Comparison of ENCODE assay signal across 1 cellular context in genomic region chrX:55014897-55015299, GRCh38.
A peak's percentile ranks its signal among the peaks of the same experiment; 100 is the strongest.
TF ChIP-seq lines count a peak whose summit lies in the region.

No MANE protein-coding gene starts in this region.

TF ChIP-seq in K562, 482 proteins besides CTCF, POLR2A, EP300 and RAD21 (continued from another document):
- peak in 1 of 3 experiments; percentile 82; a peak in 2 of 6 replicates for TF ChIP-seq ZBTB11 (CRISPR knock-in tag; IDR thresholded peaks at IDR 0.05)
- TF ChIP-seq ZNF408 (CRISPR knock-in tag; IDR thresholded peaks at IDR 0.05; ENCODE audit: low read depth), result no peak
- TF ChIP-seq ADNP (tag; IDR thresholded peaks at IDR 0.05), result no peak
- peak; percentile 94 for TF ChIP-seq DPF2 (IDR thresholded peaks at IDR 0.05)
- peak; percentile 77 for TF ChIP-seq ZNF274 (IDR thresholded peaks at IDR 0.05; ENCODE audit: borderline replicate concordance, low read depth, low read length)
- TF ChIP-seq U2AF1 (optimal IDR thresholded peaks at IDR 0.05; ENCODE audit: low read depth, low read length), result no peak
- peak; percentile 87; the same call in 1 of the 2 replicates for TF ChIP-seq GATAD2A (IDR thresholded peaks at IDR 0.05)
- TF ChIP-seq, protein P1, sequence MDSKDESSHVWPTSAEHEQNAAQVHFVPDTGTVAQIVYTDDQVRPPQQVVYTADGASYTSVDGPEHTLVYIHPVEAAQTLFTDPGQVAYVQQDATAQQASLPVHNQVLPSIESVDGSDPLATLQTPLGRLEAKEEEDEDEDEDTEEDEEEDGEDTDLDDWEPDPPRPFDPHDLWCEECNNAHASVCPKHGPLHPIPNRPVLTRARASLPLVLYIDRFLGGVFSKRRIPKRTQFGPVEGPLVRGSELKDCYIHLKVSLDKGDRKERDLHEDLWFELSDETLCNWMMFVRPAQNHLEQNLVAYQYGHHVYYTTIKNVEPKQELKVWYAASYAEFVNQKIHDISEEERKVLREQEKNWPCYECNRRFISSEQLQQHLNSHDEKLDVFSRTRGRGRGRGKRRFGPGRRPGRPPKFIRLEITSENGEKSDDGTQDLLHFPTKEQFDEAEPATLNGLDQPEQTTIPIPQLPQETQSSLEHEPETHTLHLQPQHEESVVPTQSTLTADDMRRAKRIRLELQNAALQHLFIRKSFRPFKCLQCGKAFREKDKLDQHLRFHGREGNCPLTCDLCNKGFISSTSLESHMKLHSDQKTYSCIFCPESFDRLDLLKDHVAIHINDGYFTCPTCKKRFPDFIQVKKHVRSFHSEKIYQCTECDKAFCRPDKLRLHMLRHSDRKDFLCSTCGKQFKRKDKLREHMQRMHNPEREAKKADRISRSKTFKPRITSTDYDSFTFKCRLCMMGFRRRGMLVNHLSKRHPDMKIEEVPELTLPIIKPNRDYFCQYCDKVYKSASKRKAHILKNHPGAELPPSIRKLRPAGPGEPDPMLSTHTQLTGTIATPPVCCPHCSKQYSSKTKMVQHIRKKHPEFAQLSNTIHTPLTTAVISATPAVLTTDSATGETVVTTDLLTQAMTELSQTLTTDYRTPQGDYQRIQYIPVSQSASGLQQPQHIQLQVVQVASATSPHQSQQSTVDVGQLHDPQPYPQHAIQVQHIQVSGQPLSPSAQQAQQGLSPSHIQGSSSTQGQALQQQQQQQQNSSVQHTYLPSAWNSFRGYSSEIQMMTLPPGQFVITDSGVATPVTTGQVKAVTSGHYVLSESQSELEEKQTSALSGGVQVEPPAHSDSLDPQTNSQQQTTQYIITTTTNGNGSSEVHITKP (IDR thresholded peaks at IDR 0.05; ENCODE audit: partially characterized antibody), result peak; percentile 73
- TF ChIP-seq, protein P2, sequence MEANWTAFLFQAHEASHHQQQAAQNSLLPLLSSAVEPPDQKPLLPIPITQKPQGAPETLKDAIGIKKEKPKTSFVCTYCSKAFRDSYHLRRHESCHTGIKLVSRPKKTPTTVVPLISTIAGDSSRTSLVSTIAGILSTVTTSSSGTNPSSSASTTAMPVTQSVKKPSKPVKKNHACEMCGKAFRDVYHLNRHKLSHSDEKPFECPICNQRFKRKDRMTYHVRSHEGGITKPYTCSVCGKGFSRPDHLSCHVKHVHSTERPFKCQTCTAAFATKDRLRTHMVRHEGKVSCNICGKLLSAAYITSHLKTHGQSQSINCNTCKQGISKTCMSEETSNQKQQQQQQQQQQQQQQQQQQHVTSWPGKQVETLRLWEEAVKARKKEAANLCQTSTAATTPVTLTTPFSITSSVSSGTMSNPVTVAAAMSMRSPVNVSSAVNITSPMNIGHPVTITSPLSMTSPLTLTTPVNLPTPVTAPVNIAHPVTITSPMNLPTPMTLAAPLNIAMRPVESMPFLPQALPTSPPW (CRISPR knock-in tag; IDR thresholded peaks at IDR 0.05), result peak; percentile 79
- peak; percentile 95 for TF ChIP-seq NFIC (IDR thresholded peaks at IDR 0.05)
- TF ChIP-seq FOSL1 (tag; conservative IDR thresholded peaks at IDR 0.05), result peak; percentile 63
- TF ChIP-seq CEBPB (tag; IDR thresholded peaks at IDR 0.05), result no peak
- no peak for TF ChIP-seq SRSF9 (IDR thresholded peaks at IDR 0.05; ENCODE audit: borderline replicate concordance, low read depth, low read length)
- no peak for TF ChIP-seq TCF7L2 (IDR thresholded peaks at IDR 0.05; ENCODE audit: low read depth, low read length)
- TF ChIP-seq MCM7 (IDR thresholded peaks at IDR 0.05), result no peak
- TF ChIP-seq KAT7 (CRISPR knock-in tag; IDR thresholded peaks at IDR 0.05; ENCODE audit: borderline replicate concordance), result no peak
- peak; percentile 99 for TF ChIP-seq KLF16 (IDR thresholded peaks at IDR 0.05)
- TF ChIP-seq, protein P3, sequence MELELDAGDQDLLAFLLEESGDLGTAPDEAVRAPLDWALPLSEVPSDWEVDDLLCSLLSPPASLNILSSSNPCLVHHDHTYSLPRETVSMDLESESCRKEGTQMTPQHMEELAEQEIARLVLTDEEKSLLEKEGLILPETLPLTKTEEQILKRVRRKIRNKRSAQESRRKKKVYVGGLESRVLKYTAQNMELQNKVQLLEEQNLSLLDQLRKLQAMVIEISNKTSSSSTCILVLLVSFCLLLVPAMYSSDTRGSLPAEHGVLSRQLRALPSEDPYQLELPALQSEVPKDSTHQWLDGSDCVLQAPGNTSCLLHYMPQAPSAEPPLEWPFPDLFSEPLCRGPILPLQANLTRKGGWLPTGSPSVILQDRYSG (tag; conservative IDR thresholded peaks at IDR 0.05; ENCODE audit: low read depth), result 0 out of 2 replicates have a peak, but pooled peaks have one; percentile 48
- 0 out of 2 replicates have a peak, but pooled peaks have one; percentile 36 for TF ChIP-seq MEF2A (IDR thresholded peaks at IDR 0.05; ENCODE audit: control insufficient read depth, low read depth, low read length)
- no peak for TF ChIP-seq NFATC3 (IDR thresholded peaks at IDR 0.05)
- no peak for TF ChIP-seq MED1 (CRISPR knock-in tag; IDR thresholded peaks at IDR 0.05; ENCODE audit: borderline replicate concordance)
- TF ChIP-seq E2F3 (CRISPR knock-in tag; IDR thresholded peaks at IDR 0.05), result no peak
- TF ChIP-seq RBM15 (IDR thresholded peaks at IDR 0.05; ENCODE audit: insufficient read depth, low read length), result no peak
- no peak for TF ChIP-seq ZNF143 (CRISPR knock-in tag; IDR thresholded peaks at IDR 0.05)
- no peak for TF ChIP-seq HOXB6 (CRISPR knock-in tag; IDR thresholded peaks at IDR 0.05; ENCODE audit: borderline replicate concordance)
- peak; percentile 65 for TF ChIP-seq HES1 (IDR thresholded peaks at IDR 0.05; ENCODE audit: low read depth)
- TF ChIP-seq, protein P4, sequence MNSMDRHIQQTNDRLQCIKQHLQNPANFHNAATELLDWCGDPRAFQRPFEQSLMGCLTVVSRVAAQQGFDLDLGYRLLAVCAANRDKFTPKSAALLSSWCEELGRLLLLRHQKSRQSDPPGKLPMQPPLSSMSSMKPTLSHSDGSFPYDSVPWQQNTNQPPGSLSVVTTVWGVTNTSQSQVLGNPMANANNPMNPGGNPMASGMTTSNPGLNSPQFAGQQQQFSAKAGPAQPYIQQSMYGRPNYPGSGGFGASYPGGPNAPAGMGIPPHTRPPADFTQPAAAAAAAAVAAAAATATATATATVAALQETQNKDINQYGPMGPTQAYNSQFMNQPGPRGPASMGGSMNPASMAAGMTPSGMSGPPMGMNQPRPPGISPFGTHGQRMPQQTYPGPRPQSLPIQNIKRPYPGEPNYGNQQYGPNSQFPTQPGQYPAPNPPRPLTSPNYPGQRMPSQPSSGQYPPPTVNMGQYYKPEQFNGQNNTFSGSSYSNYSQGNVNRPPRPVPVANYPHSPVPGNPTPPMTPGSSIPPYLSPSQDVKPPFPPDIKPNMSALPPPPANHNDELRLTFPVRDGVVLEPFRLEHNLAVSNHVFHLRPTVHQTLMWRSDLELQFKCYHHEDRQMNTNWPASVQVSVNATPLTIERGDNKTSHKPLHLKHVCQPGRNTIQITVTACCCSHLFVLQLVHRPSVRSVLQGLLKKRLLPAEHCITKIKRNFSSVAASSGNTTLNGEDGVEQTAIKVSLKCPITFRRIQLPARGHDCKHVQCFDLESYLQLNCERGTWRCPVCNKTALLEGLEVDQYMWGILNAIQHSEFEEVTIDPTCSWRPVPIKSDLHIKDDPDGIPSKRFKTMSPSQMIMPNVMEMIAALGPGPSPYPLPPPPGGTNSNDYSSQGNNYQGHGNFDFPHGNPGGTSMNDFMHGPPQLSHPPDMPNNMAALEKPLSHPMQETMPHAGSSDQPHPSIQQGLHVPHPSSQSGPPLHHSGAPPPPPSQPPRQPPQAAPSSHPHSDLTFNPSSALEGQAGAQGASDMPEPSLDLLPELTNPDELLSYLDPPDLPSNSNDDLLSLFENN (IDR thresholded peaks at IDR 0.05; ENCODE audit: low read depth in 2 of 2, low read length in 2 of 2), result peak in 1 of 2 experiments; percentile 92; a peak in 2 of 4 replicates
- peak; percentile 97 for TF ChIP-seq TCF3 (CRISPR knock-in tag; IDR thresholded peaks at IDR 0.05)
- no peak for TF ChIP-seq YBX1 (IDR thresholded peaks at IDR 0.05)
- TF ChIP-seq BACH1 (tag; IDR thresholded peaks at IDR 0.05), result no peak
- TF ChIP-seq NR2F6 (CRISPR knock-in tag; IDR thresholded peaks at IDR 0.05), result no peak
- TF ChIP-seq NRF1 (conservative IDR thresholded peaks at IDR 0.05 in 1 of 2, IDR thresholded peaks at IDR 0.05 in 1 of 2), result no peak
- no peak for TF ChIP-seq PHF21A (IDR thresholded peaks at IDR 0.05; ENCODE audit: borderline replicate concordance, low read depth)
- TF ChIP-seq HDAC1 (IDR thresholded peaks at IDR 0.05), result peak in 1 of 2 experiments; percentile 70; a peak in 2 of 4 replicates
- TF ChIP-seq PRMT5 (CRISPR knock-in tag; IDR thresholded peaks at IDR 0.05), result no peak
- no peak for TF ChIP-seq PRPF4 (IDR thresholded peaks at IDR 0.05; ENCODE audit: insufficient read depth, low read depth, low read length, poor library complexity, severe bottlenecking)
- TF ChIP-seq ZNF695 (CRISPR knock-in tag; IDR thresholded peaks at IDR 0.05), result no peak
- peak; percentile 48 for TF ChIP-seq TAF1 (IDR thresholded peaks at IDR 0.05; ENCODE audit: control insufficient read depth, extremely low read depth, insufficient read depth, low read length, severe bottlenecking)
- no peak for TF ChIP-seq ZNF134 (CRISPR knock-in tag; conservative IDR thresholded peaks at IDR 0.05)
- no peak for TF ChIP-seq KLF10 (CRISPR knock-in tag; IDR thresholded peaks at IDR 0.05)
- peak; percentile 98 for TF ChIP-seq POLR2AphosphoS5 (IDR thresholded peaks at IDR 0.05; ENCODE audit: control insufficient read depth, insufficient read depth, low read depth, low read length)
- no peak for TF ChIP-seq BRD4 (IDR thresholded peaks at IDR 0.05)
- no peak for TF ChIP-seq CEBPZ (IDR thresholded peaks at IDR 0.05; ENCODE audit: borderline replicate concordance, low read depth, low read length)
- no peak for TF ChIP-seq SIRT6 (IDR thresholded peaks at IDR 0.05; ENCODE audit: low read depth, low read length)
- no peak for TF ChIP-seq MAFK (IDR thresholded peaks at IDR 0.05; ENCODE audit: low read length)
- TF ChIP-seq ERF (CRISPR knock-in tag; IDR thresholded peaks at IDR 0.05), result no peak
- TF ChIP-seq ESRRA (IDR thresholded peaks at IDR 0.05; ENCODE audit: borderline replicate concordance, low read depth), result no peak
- peak; percentile 94 for TF ChIP-seq STAT5A (IDR thresholded peaks at IDR 0.05; ENCODE audit: borderline replicate concordance, low read length)
- no peak for TF ChIP-seq OTX1 (CRISPR knock-in tag; IDR thresholded peaks at IDR 0.05)
- peak; percentile 94 for TF ChIP-seq PHB2 (IDR thresholded peaks at IDR 0.05; ENCODE audit: low read depth)
- TF ChIP-seq BDP1 (IDR thresholded peaks at IDR 0.05; ENCODE audit: insufficient read depth, insufficient read length), result no peak
TF ChIP-seq in K562: peak in this region for 120.
